In genomic region chr9:118751077-118751847, GRCh38 we compare ENCODE assay signal across 9 cellular contexts.
"Had no signal": no experiment of that assay in that cellular context is flagged by ENCODE, and none has a peak within 500 bp of the region (broad histone marks: within the 10 kb centered on the region; RNA-seq: fewer than 3 reads in every experiment).

No MANE protein-coding gene starts in this region.

- H3K4me3 Mint-ChIP-seq: HFFc6 had no signal

- H3K36me3 ChIP-seq: HAP-1 had no signal

- H2AFZ ChIP-seq: GM23248 had no signal

- DNase-seq: GM23248, H7, HFFc6, IMR-90, KG1 had no signal

- ATAC-seq: HCT116, K562 had no signal

- H3K9ac ChIP-seq: GM23248 had no signal

- H3K4me3 ChIP-seq: GM23248, HAP-1, K562 had no signal

- FAIRE-seq: K562 had no signal

- H3K9me3 ChIP-seq: HAP-1 had no signal

- H3K4me1 ChIP-seq: HAP-1 had no signal

- H3K27ac ChIP-seq: GM23248, HL-60 had no signal

- H3K27ac Mint-ChIP-seq: HFFc6 had no signal
